In the genomic region with DNA sequence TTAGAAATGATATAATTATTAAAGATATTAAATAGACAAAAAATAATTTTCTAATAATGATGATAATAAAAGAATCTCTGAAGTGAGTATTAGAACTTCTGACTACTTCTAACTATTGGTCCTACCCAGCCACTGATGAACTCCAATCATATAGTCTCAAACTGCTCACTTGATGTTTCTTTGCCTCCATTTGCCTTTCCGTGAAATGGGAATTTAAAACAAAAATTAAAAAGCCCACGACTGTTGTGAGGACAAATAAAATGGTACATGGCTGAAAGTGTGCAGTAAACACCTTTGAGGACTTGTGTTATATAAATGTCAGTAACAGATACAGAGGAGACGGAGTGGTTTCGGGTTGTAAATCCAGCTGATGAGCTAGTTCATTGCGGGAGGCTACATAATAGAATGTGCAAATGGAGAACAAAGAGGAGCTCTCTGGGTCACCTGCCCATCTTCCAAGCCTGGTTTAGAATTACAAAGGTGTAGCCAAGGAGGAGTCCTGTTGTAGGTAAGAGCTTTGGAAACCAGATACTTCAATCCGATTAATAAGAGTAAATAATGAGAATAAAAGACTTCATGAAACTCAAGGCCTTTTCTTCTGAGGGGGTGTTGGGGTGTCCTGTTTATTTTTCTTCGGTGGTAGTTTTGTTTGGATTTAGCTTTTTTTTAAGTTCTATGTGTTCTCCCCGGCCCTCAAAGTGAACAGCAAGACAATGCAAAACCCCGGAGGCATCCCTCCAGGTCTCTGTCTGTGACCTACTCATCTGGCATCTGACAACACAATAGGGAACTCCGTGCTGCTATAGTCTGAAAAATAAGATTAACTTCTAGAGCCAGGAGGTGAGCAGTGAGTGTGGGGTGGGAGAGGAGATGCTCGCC, we compare ENCODE assay signal across 15 cellular contexts. TPM values are rescaled to one million over a fixed set of nuclear protein-coding genes. Genes with fewer than 3 reads are reported as not detected.
DNase-seq lines count a peak whose midpoint lies in the region; ATAC-seq, FAIRE-seq and TF ChIP-seq lines count a peak whose summit lies in the region.
"Had no signal": no experiment of that assay in that cellular context is flagged by ENCODE, and none has a peak within 500 bp of the region (broad histone marks: within the 10 kb centered on the region; RNA-seq: fewer than 3 reads in every experiment).

No MANE protein-coding gene starts in this region.

- WGBS in HepG2 (ENCODE audit: low lambda C conversion rate) = 34% methylated on average over 11 of the region's 11 CpGs
- WGBS in right lobe of liver (ENCODE audit: insufficient coverage, low coverage, low lambda C conversion rate, missing lambda C conversion rate) = 53% methylated on average over 11 of the region's 11 CpGs

- H3K36me3 ChIP-seq in HepG2 (replicated peaks in 1 of 2; ENCODE audit: control insufficient read depth in 1 of 2, insufficient read depth in 2 of 2, low read length in 2 of 2) (no peaks in the 10 kb centered on the region), right lobe of liver (no peaks in the 10 kb centered on the region), breast epithelium (no peaks in the 10 kb centered on the region), colonic mucosa (no peaks in the 10 kb centered on the region)
- H3K36me3 ChIP-seq: ovary had no signal

- no peaks in the 10 kb centered on the region for H3K9me3 ChIP-seq in HepG2 (ENCODE audit: low read length)
- H3K9me3 ChIP-seq in right lobe of liver = no peaks in the 10 kb centered on the region
- H3K9me3 ChIP-seq in breast epithelium = no peaks in the 10 kb centered on the region
- H3K9me3 ChIP-seq in colonic mucosa = no peaks in the 10 kb centered on the region
- H3K9me3 ChIP-seq: body of pancreas, ovary had no signal

- H3K4me3 ChIP-seq in HepG2 (replicated peaks in 1 of 3; ENCODE audit: insufficient read depth in 1 of 3, low read depth in 2 of 3, low read length in 3 of 3) (no peak overlapping the region), right lobe of liver (no peak overlapping the region), breast epithelium (no peak overlapping the region), colonic mucosa (no peak overlapping the region)
- H3K4me3 ChIP-seq: body of pancreas, dorsolateral prefrontal cortex, ovary had no signal

- no peak for TF ChIP-seq POLR2A in HepG2 (IDR thresholded peaks at IDR 0.05; ENCODE audit: insufficient read depth in 1 of 2, low read depth in 2 of 2, low read length in 2 of 2)
- TF ChIP-seq POLR2A in right lobe of liver (IDR thresholded peaks at IDR 0.05) = no peak
- no peak for TF ChIP-seq POLR2A in breast epithelium (IDR thresholded peaks at IDR 0.05)

- no TSS peak for BruUV-seq in HepG2 (replicated peaks; lab: Mats Ljungman, UMichigan)

- no peak for TF ChIP-seq RAD21 in HepG2 (CRISPR knock-in tag; IDR thresholded peaks at IDR 0.05)

- no peak overlapping the region for H3K9ac ChIP-seq in HepG2 (ENCODE audit: insufficient read depth, low read depth, low read length)
- H3K9ac ChIP-seq in colonic mucosa (ENCODE audit: low read depth in 2 of 2, low read length in 2 of 2) = no peak overlapping the region

- in situ Hi-C loops in HepG2 (cut with HindIII; ENCODE audit: extremely low pct_ligation_motif_present, low pct_unique_long_range_greater_than_20kb) = no loop called here

- TF ChIP-seq CTCF in HepG2 (CRISPR knock-in tag; IDR thresholded peaks at IDR 0.05) (no peak), right lobe of liver (IDR thresholded peaks at IDR 0.05) (no peak), breast epithelium (IDR thresholded peaks at IDR 0.05) (no peak), colonic mucosa (IDR thresholded peaks at IDR 0.05) (no peak)

- H3K27ac ChIP-seq in HepG2 (ENCODE audit: extremely low read length, insufficient read depth, low read length) (no peak overlapping the region), right lobe of liver (no peak overlapping the region), breast epithelium (no peak overlapping the region), colonic mucosa (no peak overlapping the region)
- H3K27ac ChIP-seq: body of pancreas, ovary had no signal

- H4K20me1 ChIP-seq in HepG2 (ENCODE audit: insufficient read depth, low read length) = no peaks in the 10 kb centered on the region

- DNase-seq in HepG2 (ENCODE audit: low spot score) = no peak
- DNase-seq in right lobe of liver = no peak
- DNase-seq in NCI-H526 treated with DMSO at 0.1 percent for 48 hours (lab: John Stamatoyannopoulos, UW) = peak; percentile 41
- peak; percentile 49 for DNase-seq in iPS-NIHi11 (ENCODE audit: low spot score)
- no peak for DNase-seq in breast epithelium (ENCODE audit: low spot score in 2 of 2)
- DNase-seq in colonic mucosa = no peak
- DNase-seq: activated gamma-delta T cell treated with Interleukin-2 at 50 U/mL for 16 hours; body of pancreas; Calu3; dorsolateral prefrontal cortex; mammary epithelial cell; ovary; stimulated activated CD4-positive, alpha-beta T cell treated with anti-CD3 and anti-CD28 coated beads, Interleukin-12 subunit alpha, Interleukin-12 subunit beta, amount 100 ng/mL, for 4 hours had no signal

- CTCF ChIA-PET in HepG2 (lab: Yijun Ruan, JAX; ENCODE audit: low intra/inter-chr PET ratio, low total read pairs) = no interaction called here

- 0 out of 2 replicates have a peak overlapping the region, but pooled peaks have one; percentile 4 for H3K4me2 ChIP-seq in HepG2 (ENCODE audit: low read depth, low read length)

- POLR2A ChIA-PET in HepG2 (lab: Yijun Ruan, JAX) = interaction anchor here (1.6 kb wide), 1 partner anchor 7 kb away, joined by 3 read pairs; no protein-coding TSS in a partner anchor

- H2AFZ ChIP-seq in HepG2 (ENCODE audit: low read length) = no peak overlapping the region

- no peak for ATAC-seq in HepG2
- no peak for ATAC-seq in right lobe of liver
- no peak for ATAC-seq in GM18907 (IDR thresholded peaks at IDR 0.05; ENCODE audit: unreplicated experiment)
- ATAC-seq in HG03045 (IDR thresholded peaks at IDR 0.05; ENCODE audit: unreplicated experiment) = no peak
- ATAC-seq: body of pancreas had no signal

- TF ChIP-seq EP300 in HepG2 (IDR thresholded peaks at IDR 0.05; ENCODE audit: low read depth in 2 of 2, low read length in 2 of 2) = no peak
- TF ChIP-seq EP300 in HepG2 (CRISPR knock-in tag; IDR thresholded peaks at IDR 0.05; ENCODE audit: borderline replicate concordance) = no peak

- intact Hi-C loops in HepG2 (cut with micrococcal nuclease; ENCODE audit: unreplicated experiment) (no loop called here), right lobe of liver (cut with DNase I) (no loop called here), breast epithelium (cut with DNase I; ENCODE audit: low total_unique reads) (no loop called here), colonic mucosa (cut with DNase I) (no loop called here)

- H3K4me1 ChIP-seq in HepG2 (ENCODE audit: insufficient read depth, low read length) (peaks cover 56% of the 10 kb centered on the region), right lobe of liver (no peaks in the 10 kb centered on the region), breast epithelium (no peaks in the 10 kb centered on the region), colonic mucosa (peaks cover 4% of the 10 kb centered on the region)

- no peaks in the 10 kb centered on the region; a peak in 1 of 5 replicates for H3K27me3 ChIP-seq in HepG2 (ENCODE audit: control insufficient read depth in 1 of 2, insufficient read depth in 2 of 2, low read length in 2 of 2)
- no peaks in the 10 kb centered on the region for H3K27me3 ChIP-seq in right lobe of liver
- no peaks in the 10 kb centered on the region for H3K27me3 ChIP-seq in breast epithelium
- H3K27me3 ChIP-seq in colonic mucosa = peaks cover 5% of the 10 kb centered on the region
- H3K27me3 ChIP-seq: body of pancreas, dorsolateral prefrontal cortex, ovary had no signal

- no peak for FAIRE-seq in HepG2 (lab: Jason Lieb, UNC)

- peaks cover 4% of the 10 kb centered on the region for H3K79me2 ChIP-seq in HepG2 (ENCODE audit: insufficient read depth, low read length)

TF ChIP-seq in HepG2, 621 proteins besides CTCF, POLR2A, EP300 and RAD21 (continues in another document):
- TF ChIP-seq ZNF629 (CRISPR knock-in tag; conservative IDR thresholded peaks at IDR 0.05) = peak; percentile 84

RNA-seq across cellular contexts. Expression of a gene that starts 4.4 kb away (rescaled TPM):
- total RNA-seq in HepG2 (2016; rRNA removed; fragmentation: Illumina TruSeq; extraction: Trizol) = 28.6 and 32.4 TPM in 2 replicates
- total RNA-seq in HepG2 (2016; cell fraction: cytosol; rRNA removed; fragmentation: Illumina TruSeq; extraction: Trizol; ENCODE audit: low read depth) = 21.2 and 24.5 TPM in 2 replicates
- 22.4 and 30.7 TPM in 2 replicates for total RNA-seq in HepG2 (2016; cell fraction: insoluble cytoplasmic fraction; rRNA removed; fragmentation: Illumina TruSeq; extraction: Trizol)
- total RNA-seq in HepG2 (2016; cell fraction: membrane; rRNA removed; fragmentation: Illumina TruSeq; extraction: Trizol) = 51.6 and 61.1 TPM in 2 replicates
- 21.9 and 23.1 TPM in 2 replicates for total RNA-seq in HepG2 (2016; cell fraction: nucleus; rRNA removed; fragmentation: Illumina TruSeq; extraction: Trizol)
- polyA plus RNA-seq in HepG2 (2011; rRNA removed) = 34.7 and 36.2 TPM in 2 replicates
- 22.9 and 28.7 TPM in 2 replicates for polyA plus RNA-seq in HepG2 (2011; cell fraction: cytosol; rRNA removed)
- polyA plus RNA-seq in HepG2 (2011; cell fraction: nucleus; rRNA removed) = 25.6 and 30.8 TPM in 2 replicates
- 41.2 and 50.7 TPM in 2 replicates for polyA plus RNA-seq in HepG2 (2012)
- polyA plus RNA-seq in HepG2 (2016; cell fraction: cytosol; fragmentation: Illumina TruSeq; extraction: Trizol; ENCODE audit: low read depth) = 23.8 and 29.3 TPM in 2 replicates
- polyA plus RNA-seq in HepG2 (2016; cell fraction: insoluble cytoplasmic fraction; fragmentation: Illumina TruSeq; extraction: Trizol; ENCODE audit: low read depth) = 31.8 and 38.3 TPM in 2 replicates
- 53.7 and 59.4 TPM in 2 replicates for polyA plus RNA-seq in HepG2 (2016; cell fraction: membrane; fragmentation: Illumina TruSeq; extraction: Trizol; ENCODE audit: low read depth)
- polyA plus RNA-seq in HepG2 (2016; cell fraction: nucleus; fragmentation: Illumina TruSeq; extraction: Trizol; ENCODE audit: insufficient read depth, low read depth) = 39.1 and 43.2 TPM in 2 replicates
- 3.0 and 49.7 TPM in 2 replicates for polyA minus RNA-seq in HepG2 (2011; rRNA and poly(A)+ RNA removed; ENCODE audit: low replicate concordance)
- 24.8 and 27.3 TPM in 2 replicates for polyA minus RNA-seq in HepG2 (2011; cell fraction: cytosol; rRNA and poly(A)+ RNA removed)
- 11.2 and 12.4 TPM in 2 replicates for polyA minus RNA-seq in HepG2 (2011; cell fraction: nucleus; rRNA and poly(A)+ RNA removed)
- 100 to 1,000 TPM in 3 of 6 experiments, 10 to 100 TPM in 3; 50.5 to 250 (median 97.5) TPM for total RNA-seq in right lobe of liver
- 100 to 1,000 TPM in 1 of 3 donors, 10 to 100 TPM in 2; 86.2 to 122 (median 88.0) TPM for total RNA-seq in breast epithelium
- total RNA-seq in colonic mucosa = 1 to 10 TPM; 1.7 to 8.8 TPM

Comparison
In these comparisons a context has a peak if more than half of its experiments do, and no peak if none do; other contexts are left out.
1. DNase-seq: peak in NCI-H526 treated with DMSO at 0.1 percent for 48 hours (single experiment) and iPS-NIHi11 (single experiment); none in HepG2 (single experiment), right lobe of liver (0 of 3), breast epithelium (0 of 2) and colonic mucosa (single experiment).